In the genomic region with DNA sequence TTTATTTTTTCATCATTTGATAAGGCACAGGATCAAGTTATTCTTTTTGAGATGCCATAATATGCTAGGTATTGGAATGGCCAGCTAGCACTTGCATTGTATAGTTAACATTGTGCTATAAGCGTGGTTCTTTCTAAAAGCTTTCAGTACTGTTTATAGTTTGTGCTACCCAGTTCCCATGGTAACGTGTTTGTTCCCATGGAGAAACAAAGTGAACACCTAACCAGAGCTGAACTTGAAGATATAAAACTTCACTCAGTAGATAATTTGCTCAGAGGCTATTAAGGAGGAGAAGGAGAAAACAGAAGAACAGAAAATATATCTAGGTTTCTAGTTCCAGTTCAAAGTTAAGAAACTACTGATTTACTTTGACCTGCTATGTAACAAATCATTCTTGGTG, we compare ENCODE assay signal across 10 cellular contexts. TPM values are rescaled to one million over a fixed set of nuclear protein-coding genes. Genes with fewer than 3 reads are reported as not detected.
DNase-seq lines count a peak whose midpoint lies in the region; ATAC-seq and TF ChIP-seq lines count a peak whose summit lies in the region.
"Had no signal": no experiment of that assay in that cellular context is flagged by ENCODE, and none has a peak within 500 bp of the region (broad histone marks: within the 10 kb centered on the region; RNA-seq: fewer than 3 reads in every experiment).

No MANE protein-coding gene starts in this region.

- no peaks in the 10 kb centered on the region for H3K79me2 ChIP-seq in osteoblast (ENCODE audit: insufficient read depth, low read length)

- no peaks in the 10 kb centered on the region for H3K4me1 Mint-ChIP-seq in activated naive CD4-positive, alpha-beta T cell treated with anti-CD3 and anti-CD28 coated beads for 36 hours (ENCODE audit: low read depth)

- intact Hi-C loops in activated naive CD4-positive, alpha-beta T cell treated with anti-CD3 and anti-CD28 coated beads for 36 hours (cut with micrococcal nuclease) = no loop called here

- peaks cover 26% of the 10 kb centered on the region for H3K4me1 ChIP-seq in HUES48 (ENCODE audit: control insufficient read depth, insufficient read depth, low read length)
- H3K4me1 ChIP-seq in osteoblast (ENCODE audit: insufficient read depth, low read length) = peaks cover 4% of the 10 kb centered on the region

- H2AFZ ChIP-seq in osteoblast (ENCODE audit: low read length) = no peak overlapping the region

- no peaks in the 10 kb centered on the region for H4K20me1 ChIP-seq in osteoblast (ENCODE audit: insufficient read depth, low read length)

- no peak overlapping the region for H3K9ac ChIP-seq in HUES48 (ENCODE audit: low read depth, low read length)

- DNase-seq in DMS53 treated with DMSO at 0.1 percent for 48 hours (lab: John Stamatoyannopoulos, UW; ENCODE audit: unreplicated experiment) (peak; percentile 81), epithelial cell of esophagus (ENCODE audit: low read depth) (peak; percentile 4), osteoblast (ENCODE audit: insufficient read length, low spot score, missing footprints) (no peak)
- no peak for DNase-seq in activated naive CD4-positive, alpha-beta T cell (lab: John Stamatoyannopoulos, UW)
- no peak for DNase-seq in activated naive CD4-positive, alpha-beta T cell treated with anti-CD3 and anti-CD28 coated beads for 36 hours
- DNase-seq: effector memory CD4-positive, alpha-beta T cell had no signal

- no peak overlapping the region for H3K4me3 Mint-ChIP-seq in activated naive CD4-positive, alpha-beta T cell treated with anti-CD3 and anti-CD28 coated beads for 36 hours

- H3K27me3 ChIP-seq in HUES48 (ENCODE audit: control insufficient read depth, insufficient read depth, low read length) = no peaks in the 10 kb centered on the region
- no peaks in the 10 kb centered on the region for H3K27me3 ChIP-seq in osteoblast (ENCODE audit: insufficient read depth, low read length)
- H3K27me3 ChIP-seq: Peyer's patch had no signal

- H3K36me3 Mint-ChIP-seq in activated naive CD4-positive, alpha-beta T cell treated with anti-CD3 and anti-CD28 coated beads for 36 hours (ENCODE audit: low read depth) = no peaks in the 10 kb centered on the region

- H3K4me3 ChIP-seq in HUES48 (ENCODE audit: low read depth, low read length) (no peak overlapping the region), epithelial cell of esophagus (ENCODE audit: low read length) (no peak overlapping the region), osteoblast (ENCODE audit: insufficient read depth, low read length) (no peak overlapping the region)
- H3K4me3 ChIP-seq: Peyer's patch had no signal

- no peak for TF ChIP-seq CTCF in epithelial cell of esophagus (IDR thresholded peaks at IDR 0.05; ENCODE audit: insufficient read depth, low read depth, low read length, missing control alignments)
- TF ChIP-seq CTCF in osteoblast (IDR thresholded peaks at IDR 0.05; ENCODE audit: extremely low read depth, low read depth, low read length) = no peak

- no peak overlapping the region for H3K4me2 ChIP-seq in osteoblast (ENCODE audit: insufficient read depth, low read length)

- CTCF ChIA-PET in activated naive CD4-positive, alpha-beta T cell treated with anti-CD3 and anti-CD28 coated beads for 36 hours (lab: Charles Lee) = no interaction called here

- no peaks in the 10 kb centered on the region for H3K27me3 Mint-ChIP-seq in activated naive CD4-positive, alpha-beta T cell treated with anti-CD3 and anti-CD28 coated beads for 36 hours (ENCODE audit: low read depth)

- H3K36me3 ChIP-seq in HUES48 (ENCODE audit: control insufficient read depth, insufficient read depth, low read length) (no peaks in the 10 kb centered on the region), osteoblast (ENCODE audit: insufficient read depth, low read length) (no peaks in the 10 kb centered on the region)
- H3K36me3 ChIP-seq: Peyer's patch had no signal

- no peak overlapping the region for H3K27ac Mint-ChIP-seq in activated naive CD4-positive, alpha-beta T cell treated with anti-CD3 and anti-CD28 coated beads for 36 hours

- H3K9me3 ChIP-seq in HUES48 (ENCODE audit: control insufficient read depth, insufficient read depth, low read length) (no peaks in the 10 kb centered on the region), osteoblast (ENCODE audit: low read depth, low read length) (no peaks in the 10 kb centered on the region)
- H3K9me3 ChIP-seq: Peyer's patch had no signal

- ATAC-seq in GM21723 (IDR thresholded peaks at IDR 0.05; ENCODE audit: unreplicated experiment) (peak; percentile 74), esophagus mucosa (no peak)

- H3K9me3 Mint-ChIP-seq in activated naive CD4-positive, alpha-beta T cell treated with anti-CD3 and anti-CD28 coated beads for 36 hours = no peaks in the 10 kb centered on the region

- H3K27ac ChIP-seq in HUES48 (ENCODE audit: low read depth, low read length) = peak overlapping the region; percentile 43
- H3K27ac ChIP-seq in osteoblast (ENCODE audit: low read depth, low read length) = no peak overlapping the region

RNA-seq across cellular contexts. Expression of a gene that starts 23.6 kb away (rescaled TPM):
- total RNA-seq in osteoblast = 30.9 and 35.1 TPM in 2 replicates
- not detected for total RNA-seq in activated naive CD4-positive, alpha-beta T cell treated with anti-CD3 and anti-CD28 coated beads for 36 hours
- 16.3 TPM for total RNA-seq in esophagus mucosa

Comparison
In these comparisons a context has a peak if more than half of its experiments do, and no peak if none do; other contexts are left out.
1. DNase-seq: peak in DMS53 treated with DMSO at 0.1 percent for 48 hours (single experiment) and epithelial cell of esophagus (single experiment); none in osteoblast (single experiment), activated naive CD4-positive, alpha-beta T cell (0 of 4) and activated naive CD4-positive, alpha-beta T cell treated with anti-CD3 and anti-CD28 coated beads for 36 hours (single experiment).
2. RNA of a gene that starts 23.6 kb away (total RNA-seq): 30.9 to 35.1 TPM in osteoblast and 16.3 TPM in esophagus mucosa (single experiment); not detected in activated naive CD4-positive, alpha-beta T cell treated with anti-CD3 and anti-CD28 coated beads for 36 hours; every median in the first group is over 10 times any median in the second.